9 cellular contexts compared by ENCODE assay signal in genomic region chr9:109918359-109919163, GRCh38.
DNase-seq lines count a peak whose midpoint lies in the region; ATAC-seq, FAIRE-seq and TF ChIP-seq lines count a peak whose summit lies in the region.
"Had no signal": no experiment of that assay in that cellular context is flagged by ENCODE, and none has a peak within 500 bp of the region (broad histone marks: within the 10 kb centered on the region; RNA-seq: fewer than 3 reads in every experiment).

No MANE protein-coding gene starts in this region.

- H3K4me3 ChIP-seq in fibroblast of villous mesenchyme (ENCODE audit: low read depth, low read length) = no peak overlapping the region

- intact Hi-C loops in activated CD4-positive, alpha-beta T cell treated with anti-CD3 and anti-CD28 coated beads, Interleukin-2, amount 10 ng/mL, durations not matched to agents 24 days and 14 days (cut with micrococcal nuclease) = loop anchor here (1.0 to 10.0 kb wide), 12 partner anchors 10 to 804 kb away; partner anchors contain the start of gene TMEM245
- intact Hi-C loops in Calu3 (cut with micrococcal nuclease; ENCODE audit: unreplicated experiment) = no loop called here

- peak overlapping the region; percentile 97 for H3K27ac Mint-ChIP-seq in activated CD4-positive, alpha-beta T cell treated with anti-CD3 and anti-CD28 coated beads, Interleukin-2, amount 10 ng/mL, durations not matched to agents 24 days and 14 days
- H3K27ac Mint-ChIP-seq in Calu3 (ENCODE audit: unreplicated experiment) = no peak overlapping the region

- no peak for FAIRE-seq in frontal cortex (lab: Jason Lieb, UNC)
- FAIRE-seq: keratinocyte had no signal

- H3K4me3 Mint-ChIP-seq in activated CD4-positive, alpha-beta T cell treated with anti-CD3 and anti-CD28 coated beads, Interleukin-2, amount 10 ng/mL, durations not matched to agents 24 days and 14 days = peak overlapping the region; percentile 85
- no peak overlapping the region for H3K4me3 Mint-ChIP-seq in Calu3 (ENCODE audit: low read depth, unreplicated experiment)

- ATAC-seq in HG03097 (IDR thresholded peaks at IDR 0.05; ENCODE audit: low FRiP score, unreplicated experiment) = peak; percentile 62

- no peaks in the 10 kb centered on the region for H3K27me3 Mint-ChIP-seq in activated CD4-positive, alpha-beta T cell treated with anti-CD3 and anti-CD28 coated beads, Interleukin-2, amount 10 ng/mL, durations not matched to agents 24 days and 14 days
- no peaks in the 10 kb centered on the region for H3K27me3 Mint-ChIP-seq in Calu3 (ENCODE audit: unreplicated experiment)

- DNase-seq in activated CD4-positive, alpha-beta T cell treated with anti-CD3 and anti-CD28 coated beads, Interleukin-2, amount 10 ng/mL, durations not matched to agents 24 days and 14 days = peak; percentile 85
- no peak for DNase-seq in activated CD4-positive, alpha-beta T cell treated with anti-CD3 and anti-CD28 coated beads, Interleukin-2, amount 50 U/mL, for 1 hour
- DNase-seq in NCI-H748 (lab: John Stamatoyannopoulos, UW; ENCODE audit: unreplicated experiment) (peak; percentile 94), fibroblast of villous mesenchyme (ENCODE audit: low read depth) (peak; percentile 71), Calu3 (no peak), frontal cortex (ENCODE audit: low spot score in 2 of 2) (no peak), D341Med (ENCODE audit: low spot score) (no peak)

- CTCF ChIA-PET in Calu3 (lab: Charles Lee) = no interaction called here

- TF ChIP-seq CTCF in fibroblast of villous mesenchyme (IDR thresholded peaks at IDR 0.05; ENCODE audit: insufficient read depth, low read depth, low read length) (no peak), Calu3 (IDR thresholded peaks at IDR 0.05; ENCODE audit: unreplicated experiment) (no peak)

- BruUV-seq in Calu3 (replicated peaks; lab: Mats Ljungman, UMichigan) = no TSS peak

- no peaks in the 10 kb centered on the region for H3K36me3 Mint-ChIP-seq in activated CD4-positive, alpha-beta T cell treated with anti-CD3 and anti-CD28 coated beads, Interleukin-2, amount 10 ng/mL, durations not matched to agents 24 days and 14 days (ENCODE audit: low read depth)
- H3K36me3 Mint-ChIP-seq in Calu3 (ENCODE audit: insufficient read depth, unreplicated experiment) = no peaks in the 10 kb centered on the region

- H3K4me1 Mint-ChIP-seq in activated CD4-positive, alpha-beta T cell treated with anti-CD3 and anti-CD28 coated beads, Interleukin-2, amount 10 ng/mL, durations not matched to agents 24 days and 14 days = peaks cover 50% of the 10 kb centered on the region
- H3K4me1 Mint-ChIP-seq in Calu3 (ENCODE audit: low read depth, unreplicated experiment) = no peaks in the 10 kb centered on the region

- peaks cover 3% of the 10 kb centered on the region for H3K9me3 Mint-ChIP-seq in activated CD4-positive, alpha-beta T cell treated with anti-CD3 and anti-CD28 coated beads, Interleukin-2, amount 10 ng/mL, durations not matched to agents 24 days and 14 days
- H3K9me3 Mint-ChIP-seq in Calu3 (ENCODE audit: low read depth, unreplicated experiment) = no peaks in the 10 kb centered on the region

Comparison
In these comparisons a context has a peak if more than half of its experiments do, and no peak if none do; other contexts are left out.
1. DNase-seq: peak in activated CD4-positive, alpha-beta T cell treated with anti-CD3 and anti-CD28 coated beads, Interleukin-2, amount 10 ng/mL, durations not matched to agents 24 days and 14 days (single experiment), NCI-H748 (single experiment) and fibroblast of villous mesenchyme (single experiment); none in activated CD4-positive, alpha-beta T cell treated with anti-CD3 and anti-CD28 coated beads, Interleukin-2, amount 50 U/mL, for 1 hour (single experiment), Calu3 (single experiment), frontal cortex (0 of 2) and D341Med (single experiment).